Comparison of ENCODE assay signal across 9 cellular contexts in genomic region chr17:8807070-8807550, GRCh38. TPM values are rescaled to one million over a fixed set of nuclear protein-coding genes. Genes with fewer than 3 reads are reported as not detected.
A peak's percentile ranks its signal among the peaks of the same experiment; 100 is the strongest.
DNase-seq lines count a peak whose midpoint lies in the region; ATAC-seq, FAIRE-seq and TF ChIP-seq lines count a peak whose summit lies in the region.
"Had no signal": no experiment of that assay in that cellular context is flagged by ENCODE, and none has a peak within 500 bp of the region (broad histone marks: within the 10 kb centered on the region; RNA-seq: fewer than 3 reads in every experiment).

No MANE protein-coding gene starts in this region.

- POLR2A ChIA-PET in K562 (lab: Yijun Ruan, JAX): no interaction called here

- TF ChIP-seq EP300 in K562 (IDR thresholded peaks at IDR 0.05; ENCODE audit: low read length): no peak

- FAIRE-seq in GM12891 (lab: Jason Lieb, UNC) (peak; percentile 100), K562 (lab: Jason Lieb, UNC) (no peak)

- H3K4me1 Mint-ChIP-seq in progenitor cell of endocrine pancreas (ENCODE audit: low read depth): peaks cover 2% of the 10 kb centered on the region

- peaks cover 12% of the 10 kb centered on the region for H3K27me3 Mint-ChIP-seq in progenitor cell of endocrine pancreas

- H4K20me1 ChIP-seq in K562 (replicated peaks; ENCODE audit: control insufficient read depth, insufficient read depth, low read length): no peaks in the 10 kb centered on the region

- CTCF ChIA-PET in K562 (lab: Yijun Ruan, JAX; ENCODE audit: low intra/inter-chr PET ratio): no interaction called here

- H3K27ac ChIP-seq in K562 (ENCODE audit: extremely low read depth, low read depth, low read length) (no peak overlapping the region), aorta (ENCODE audit: low read depth in 1 of 2, low read length in 2 of 2) (no peak overlapping the region)

- H3K4me3 ChIP-seq in K562: no peak overlapping the region
- no peak overlapping the region for H3K4me3 ChIP-seq in aorta (ENCODE audit: low read length in 2 of 2)

- H3K27me3 ChIP-seq in K562 (ENCODE audit: control insufficient read depth in 2 of 2, insufficient read depth in 2 of 2, low read length in 2 of 2) (peaks cover 0 to 6% of the 10 kb centered on the region in 2 experiments; a peak in 1 of 5 replicates), aorta (ENCODE audit: control insufficient read depth in 1 of 2, insufficient read depth in 2 of 2, low read length in 1 of 2) (peaks cover 0 to 3% of the 10 kb centered on the region in 2 donors)

- WGBS in K562 (ENCODE audit: insufficient coverage, low coverage, missing lambda C conversion rate): 0% methylated on average over 4 of the region's 4 CpGs
- WGBS in aorta, 2 donors: 87 to 89% methylated on average over 4 of the region's 4 CpGs

- intact Hi-C loops in K562 (cut with micrococcal nuclease): no loop called here
- intact Hi-C loops in aorta (cut with DNase I): no loop called here

- TF ChIP-seq POLR2A in GM12891 (IDR thresholded peaks at IDR 0.05; ENCODE audit: low read depth, low read length): no peak; the same call in 1 of the 2 replicates
- no peak for TF ChIP-seq POLR2A in K562 (conservative IDR thresholded peaks at IDR 0.05)

- no peaks in the 10 kb centered on the region for H3K36me3 Mint-ChIP-seq in progenitor cell of endocrine pancreas (ENCODE audit: insufficient read depth)

- H3K4me1 ChIP-seq in K562 (replicated peaks in 1 of 2; ENCODE audit: control insufficient read depth in 2 of 2, insufficient read depth in 2 of 2, low read length in 2 of 2) (no peaks in the 10 kb centered on the region), aorta (ENCODE audit: control insufficient read depth in 1 of 2, insufficient read depth in 2 of 2, low read length in 2 of 2) (no peaks in the 10 kb centered on the region)

- H3K4me2 ChIP-seq in K562 (ENCODE audit: insufficient read depth, low read length): no peak overlapping the region

- no peak overlapping the region for H3K9ac ChIP-seq in K562 (ENCODE audit: insufficient read depth in 1 of 2, low read depth in 2 of 2, low read length in 2 of 2)

- H3K36me3 ChIP-seq in K562 (ENCODE audit: control insufficient read depth, insufficient read depth, low read length) (no peaks in the 10 kb centered on the region), aorta (ENCODE audit: control insufficient read depth in 1 of 2, insufficient read depth in 2 of 2, low read length in 1 of 2) (no peaks in the 10 kb centered on the region)

- H2AFZ ChIP-seq in K562 (ENCODE audit: low read depth, low read length): no peak overlapping the region

- peaks cover 18% of the 10 kb centered on the region for H3K9me3 Mint-ChIP-seq in progenitor cell of endocrine pancreas (ENCODE audit: low read depth)

- TF ChIP-seq CTCF in K562 (IDR thresholded peaks at IDR 0.05 in 2 of 3, conservative IDR thresholded peaks at IDR 0.05 in 1 of 3; ENCODE audit: insufficient read depth in 2 of 3, low read depth in 1 of 3, low read length in 3 of 3) (no peak), progenitor cell of endocrine pancreas (IDR thresholded peaks at IDR 0.05; ENCODE audit: unreplicated experiment) (no peak)

- no TSS peak for BruUV-seq in K562 (replicated peaks; lab: Mats Ljungman, UMichigan)

- DNase-seq in GM12891 (ENCODE audit: insufficient read length, low spot score) (peak; percentile 65), K562 (ENCODE audit: extremely low read depth in 1 of 4, low spot score in 3 of 4) (peak in 2 of 4 experiments; percentile 10 to 13), progenitor cell of endocrine pancreas (ENCODE audit: low spot score, unreplicated experiment) (no peak), aorta (no peak), NCI-H69 (lab: John Stamatoyannopoulos, UW) (no peak)
- no peak for DNase-seq in activated naive CD4-positive, alpha-beta T cell (lab: John Stamatoyannopoulos, UW)

- no peak overlapping the region for H3K27ac Mint-ChIP-seq in progenitor cell of endocrine pancreas

- no peaks in the 10 kb centered on the region for H3K9me3 ChIP-seq in K562 (replicated peaks; ENCODE audit: control insufficient read depth, insufficient read depth, low read depth, low read length)
- H3K9me3 ChIP-seq in aorta (ENCODE audit: control insufficient read depth, low read length): peaks cover 10% of the 10 kb centered on the region

- no peak for TF ChIP-seq RAD21 in K562 (CRISPR knock-in tag; conservative IDR thresholded peaks at IDR 0.05 in 1 of 2, IDR thresholded peaks at IDR 0.05 in 1 of 2)

- in situ Hi-C loops in K562 (cut with MboI): no loop called here

- H3K9me1 ChIP-seq in K562 (ENCODE audit: control insufficient read depth, insufficient read depth, low read length): no peaks in the 10 kb centered on the region

- ATAC-seq in GM21367 (IDR thresholded peaks at IDR 0.05; ENCODE audit: unreplicated experiment) (peak; percentile 76), HG03439 (IDR thresholded peaks at IDR 0.05; ENCODE audit: unreplicated experiment) (peak; percentile 88), K562 (0 out of 3 replicates have a peak, but pooled peaks have one; percentile 27), aorta (ENCODE audit: low FRiP score) (no peak)

- no peaks in the 10 kb centered on the region for H3K79me2 ChIP-seq in K562 (ENCODE audit: control insufficient read depth, insufficient read depth, low read length)

- no peak overlapping the region for H3K4me3 Mint-ChIP-seq in progenitor cell of endocrine pancreas (ENCODE audit: low read depth)

TF ChIP-seq in GM12891, 5 proteins besides CTCF, POLR2A, EP300 and RAD21:
- peak; percentile 63; the same call in 1 of the 2 replicates for TF ChIP-seq POU2F2 (IDR thresholded peaks at IDR 0.05; ENCODE audit: low read depth, low read length)
- peak; percentile 91 for TF ChIP-seq SPI1 (IDR thresholded peaks at IDR 0.05; ENCODE audit: low read depth, low read length)
- peak; percentile 75 for TF ChIP-seq POLR2AphosphoS5 (IDR thresholded peaks at IDR 0.05; ENCODE audit: low read depth, low read length)
- TF ChIP-seq PAX5 (IDR thresholded peaks at IDR 0.05; ENCODE audit: insufficient read depth, low read length, severe bottlenecking): no peak
- peak; percentile 31; the same call in 1 of the 2 replicates for TF ChIP-seq TAF1 (IDR thresholded peaks at IDR 0.05; ENCODE audit: low read depth, low read length)

TF ChIP-seq in K562, 482 proteins besides CTCF, POLR2A, EP300 and RAD21 (continues in another document):
- TF ChIP-seq KHSRP (IDR thresholded peaks at IDR 0.05) (no peak), GABPA (tag; conservative IDR thresholded peaks at IDR 0.05; ENCODE audit: low read depth) (peak; percentile 50; the same call in 1 of the 2 replicates), XRCC5 (IDR thresholded peaks at IDR 0.05; ENCODE audit: low read depth, low read length) (no peak), SNAPC5 (CRISPR knock-in tag; IDR thresholded peaks at IDR 0.05) (no peak), JUND (IDR thresholded peaks at IDR 0.05; ENCODE audit: borderline replicate concordance, low read depth, low read length) (no peak), JUND (tag; IDR thresholded peaks at IDR 0.05; ENCODE audit: borderline replicate concordance, low read depth, low read length) (0 out of 3 replicates have a peak, but pooled peaks have one; percentile 14)

RNA-seq across cellular contexts. Expression of gene MFSD6L, which starts 7.9 kb away (rescaled TPM):
- polyA plus RNA-seq in GM12891 (2012; ENCODE audit: low read depth, missing spikeins): 1.4 TPM
- total RNA-seq in K562 (2011; cell fraction: chromatin; rRNA removed; ENCODE audit: low replicate concordance): not detected in 2 replicates
- total RNA-seq in K562 (2011; cell fraction: nucleolus; rRNA removed): not detected in 2 replicates
- total RNA-seq in K562 (2011; cell fraction: nucleoplasm; rRNA removed): not detected in 2 replicates
- total RNA-seq in K562 (2014; rRNA removed) (not detected in 2 replicates), K562 (2014; rRNA removed; fragmentation: Illumina TruSeq; extraction: Trizol) (not detected in 2 replicates), K562 (2015; rRNA removed; fragmentation: Illumina TruSeq; extraction: Trizol) (not detected in 2 replicates), K562 (2021) (not detected in 2 replicates), progenitor cell of endocrine pancreas (10.7 and 11.2 TPM in 2 replicates), aorta (under 1 TPM; 0.19 to 0.39 TPM)
- polyA plus RNA-seq in K562 (2011; rRNA removed) (not detected in 2 replicates), K562 (2014; fragmentation: Illumina TruSeq; extraction: Trizol) (not detected in 2 replicates), K562 (2014; fragmentation: Nextera tagmentation; extraction: Ambion mirVana) (not detected), K562 (2014; rRNA removed) (not detected in 2 replicates), aorta (not detected)
- not detected in 2 replicates for polyA plus RNA-seq in K562 (2011; cell fraction: cytosol; rRNA removed)
- not detected in 2 replicates for polyA plus RNA-seq in K562 (2011; cell fraction: nucleus; rRNA removed)
- polyA plus RNA-seq in K562 (2012): not detected in 2 replicates
- polyA minus RNA-seq in K562 (2011; rRNA and poly(A)+ RNA removed): not detected in 2 replicates
- polyA minus RNA-seq in K562 (2011; cell fraction: cytosol; rRNA and poly(A)+ RNA removed): not detected in 2 replicates
- not detected in 2 replicates for polyA minus RNA-seq in K562 (2011; cell fraction: nucleus; rRNA and poly(A)+ RNA removed)

RNA-seq across cellular contexts. Expression of gene SPDYE4, which starts 48.8 kb away (rescaled TPM):
- not detected for polyA plus RNA-seq in GM12891 (2012; ENCODE audit: low read depth, missing spikeins)
- not detected in 2 replicates for total RNA-seq in K562 (2011; cell fraction: chromatin; rRNA removed; ENCODE audit: low replicate concordance)
- total RNA-seq in K562 (2011; cell fraction: nucleolus; rRNA removed): not detected in 2 replicates
- not detected in 2 replicates for total RNA-seq in K562 (2011; cell fraction: nucleoplasm; rRNA removed)
- total RNA-seq in K562 (2014; rRNA removed) (not detected in 2 replicates), K562 (2014; rRNA removed; fragmentation: Illumina TruSeq; extraction: Trizol) (not detected in 2 replicates), K562 (2015; rRNA removed; fragmentation: Illumina TruSeq; extraction: Trizol) (not detected in 2 replicates), K562 (2021) (not detected in 2 replicates), progenitor cell of endocrine pancreas (not detected in 2 replicates), aorta (not detected)
- polyA plus RNA-seq in K562 (2011; rRNA removed) (not detected in 2 replicates), K562 (2014; fragmentation: Illumina TruSeq; extraction: Trizol) (not detected in 2 replicates), K562 (2014; fragmentation: Nextera tagmentation; extraction: Ambion mirVana) (not detected), K562 (2014; rRNA removed) (not detected in 2 replicates), aorta (not detected)
- not detected in 2 replicates for polyA plus RNA-seq in K562 (2011; cell fraction: cytosol; rRNA removed)
- not detected in 2 replicates for polyA plus RNA-seq in K562 (2011; cell fraction: nucleus; rRNA removed)
- polyA plus RNA-seq in K562 (2012): not detected in 2 replicates
- polyA minus RNA-seq in K562 (2011; rRNA and poly(A)+ RNA removed): not detected in 2 replicates
- polyA minus RNA-seq in K562 (2011; cell fraction: cytosol; rRNA and poly(A)+ RNA removed): not detected in 2 replicates
- polyA minus RNA-seq in K562 (2011; cell fraction: nucleus; rRNA and poly(A)+ RNA removed): not detected in 2 replicates
- total RNA-seq: urinary bladder had no signal
- polyA plus RNA-seq: urinary bladder had no signal
